Comparison of ENCODE assay signal across 1 cellular context in the genomic region with DNA sequence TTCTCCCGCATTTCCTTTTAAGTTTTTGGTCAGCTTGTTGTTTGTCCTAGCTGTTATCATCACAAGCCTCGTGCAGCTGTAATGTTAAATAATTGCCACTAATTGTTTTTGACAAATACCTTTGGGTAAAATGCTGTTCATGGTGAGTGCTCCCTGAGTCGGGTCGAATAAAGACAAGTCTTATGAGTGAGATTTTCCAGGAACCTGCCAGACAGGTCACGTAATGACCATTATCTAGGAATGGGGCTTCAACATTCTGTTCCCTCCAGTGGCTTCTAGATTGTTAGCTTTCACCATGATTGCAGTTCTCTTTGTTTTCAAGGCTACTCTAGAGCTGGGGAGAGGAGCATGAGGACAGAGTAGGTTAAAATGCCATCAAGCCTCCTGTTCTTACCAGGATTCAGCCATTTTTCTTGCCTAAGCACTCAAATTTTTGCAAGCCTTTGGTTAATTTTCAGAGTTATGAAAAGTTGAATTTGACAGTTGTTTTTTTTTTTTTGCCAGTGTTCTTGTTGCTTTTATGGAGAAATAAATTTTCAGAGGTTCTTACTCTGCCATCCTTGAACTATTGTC.
TF ChIP-seq lines count a peak whose summit lies in the region.

No MANE protein-coding gene starts in this region.

TF ChIP-seq in GM23338, 12 proteins besides CTCF, POLR2A, EP300 and RAD21 (continued from another document):
- TF ChIP-seq, protein P1, sequence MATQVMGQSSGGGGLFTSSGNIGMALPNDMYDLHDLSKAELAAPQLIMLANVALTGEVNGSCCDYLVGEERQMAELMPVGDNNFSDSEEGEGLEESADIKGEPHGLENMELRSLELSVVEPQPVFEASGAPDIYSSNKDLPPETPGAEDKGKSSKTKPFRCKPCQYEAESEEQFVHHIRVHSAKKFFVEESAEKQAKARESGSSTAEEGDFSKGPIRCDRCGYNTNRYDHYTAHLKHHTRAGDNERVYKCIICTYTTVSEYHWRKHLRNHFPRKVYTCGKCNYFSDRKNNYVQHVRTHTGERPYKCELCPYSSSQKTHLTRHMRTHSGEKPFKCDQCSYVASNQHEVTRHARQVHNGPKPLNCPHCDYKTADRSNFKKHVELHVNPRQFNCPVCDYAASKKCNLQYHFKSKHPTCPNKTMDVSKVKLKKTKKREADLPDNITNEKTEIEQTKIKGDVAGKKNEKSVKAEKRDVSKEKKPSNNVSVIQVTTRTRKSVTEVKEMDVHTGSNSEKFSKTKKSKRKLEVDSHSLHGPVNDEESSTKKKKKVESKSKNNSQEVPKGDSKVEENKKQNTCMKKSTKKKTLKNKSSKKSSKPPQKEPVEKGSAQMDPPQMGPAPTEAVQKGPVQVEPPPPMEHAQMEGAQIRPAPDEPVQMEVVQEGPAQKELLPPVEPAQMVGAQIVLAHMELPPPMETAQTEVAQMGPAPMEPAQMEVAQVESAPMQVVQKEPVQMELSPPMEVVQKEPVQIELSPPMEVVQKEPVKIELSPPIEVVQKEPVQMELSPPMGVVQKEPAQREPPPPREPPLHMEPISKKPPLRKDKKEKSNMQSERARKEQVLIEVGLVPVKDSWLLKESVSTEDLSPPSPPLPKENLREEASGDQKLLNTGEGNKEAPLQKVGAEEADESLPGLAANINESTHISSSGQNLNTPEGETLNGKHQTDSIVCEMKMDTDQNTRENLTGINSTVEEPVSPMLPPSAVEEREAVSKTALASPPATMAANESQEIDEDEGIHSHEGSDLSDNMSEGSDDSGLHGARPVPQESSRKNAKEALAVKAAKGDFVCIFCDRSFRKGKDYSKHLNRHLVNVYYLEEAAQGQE (IDR thresholded peaks at IDR 0.05; ENCODE audit: unreplicated experiment), result no peak
- TF ChIP-seq ZNF114 (CRISPR knock-in tag; IDR thresholded peaks at IDR 0.05) (no peak), ZNF331 (CRISPR knock-in tag; IDR thresholded peaks at IDR 0.05; ENCODE audit: low read depth) (no peak), POLR2AphosphoS5 (IDR thresholded peaks at IDR 0.05; ENCODE audit: low read depth) (no peak), JUNB (IDR thresholded peaks at IDR 0.05; ENCODE audit: unreplicated experiment) (no peak), CREB1 (CRISPR knock-in tag; IDR thresholded peaks at IDR 0.05; ENCODE audit: low read depth) (no peak), EZH2 (IDR thresholded peaks at IDR 0.05; ENCODE audit: low read depth, unreplicated experiment) (no peak), STAT1 (IDR thresholded peaks at IDR 0.05; ENCODE audit: unreplicated experiment) (no peak), EZH2phosphoT487 (IDR thresholded peaks at IDR 0.05; ENCODE audit: unreplicated experiment) (no peak)
- TF ChIP-seq, protein P2, sequence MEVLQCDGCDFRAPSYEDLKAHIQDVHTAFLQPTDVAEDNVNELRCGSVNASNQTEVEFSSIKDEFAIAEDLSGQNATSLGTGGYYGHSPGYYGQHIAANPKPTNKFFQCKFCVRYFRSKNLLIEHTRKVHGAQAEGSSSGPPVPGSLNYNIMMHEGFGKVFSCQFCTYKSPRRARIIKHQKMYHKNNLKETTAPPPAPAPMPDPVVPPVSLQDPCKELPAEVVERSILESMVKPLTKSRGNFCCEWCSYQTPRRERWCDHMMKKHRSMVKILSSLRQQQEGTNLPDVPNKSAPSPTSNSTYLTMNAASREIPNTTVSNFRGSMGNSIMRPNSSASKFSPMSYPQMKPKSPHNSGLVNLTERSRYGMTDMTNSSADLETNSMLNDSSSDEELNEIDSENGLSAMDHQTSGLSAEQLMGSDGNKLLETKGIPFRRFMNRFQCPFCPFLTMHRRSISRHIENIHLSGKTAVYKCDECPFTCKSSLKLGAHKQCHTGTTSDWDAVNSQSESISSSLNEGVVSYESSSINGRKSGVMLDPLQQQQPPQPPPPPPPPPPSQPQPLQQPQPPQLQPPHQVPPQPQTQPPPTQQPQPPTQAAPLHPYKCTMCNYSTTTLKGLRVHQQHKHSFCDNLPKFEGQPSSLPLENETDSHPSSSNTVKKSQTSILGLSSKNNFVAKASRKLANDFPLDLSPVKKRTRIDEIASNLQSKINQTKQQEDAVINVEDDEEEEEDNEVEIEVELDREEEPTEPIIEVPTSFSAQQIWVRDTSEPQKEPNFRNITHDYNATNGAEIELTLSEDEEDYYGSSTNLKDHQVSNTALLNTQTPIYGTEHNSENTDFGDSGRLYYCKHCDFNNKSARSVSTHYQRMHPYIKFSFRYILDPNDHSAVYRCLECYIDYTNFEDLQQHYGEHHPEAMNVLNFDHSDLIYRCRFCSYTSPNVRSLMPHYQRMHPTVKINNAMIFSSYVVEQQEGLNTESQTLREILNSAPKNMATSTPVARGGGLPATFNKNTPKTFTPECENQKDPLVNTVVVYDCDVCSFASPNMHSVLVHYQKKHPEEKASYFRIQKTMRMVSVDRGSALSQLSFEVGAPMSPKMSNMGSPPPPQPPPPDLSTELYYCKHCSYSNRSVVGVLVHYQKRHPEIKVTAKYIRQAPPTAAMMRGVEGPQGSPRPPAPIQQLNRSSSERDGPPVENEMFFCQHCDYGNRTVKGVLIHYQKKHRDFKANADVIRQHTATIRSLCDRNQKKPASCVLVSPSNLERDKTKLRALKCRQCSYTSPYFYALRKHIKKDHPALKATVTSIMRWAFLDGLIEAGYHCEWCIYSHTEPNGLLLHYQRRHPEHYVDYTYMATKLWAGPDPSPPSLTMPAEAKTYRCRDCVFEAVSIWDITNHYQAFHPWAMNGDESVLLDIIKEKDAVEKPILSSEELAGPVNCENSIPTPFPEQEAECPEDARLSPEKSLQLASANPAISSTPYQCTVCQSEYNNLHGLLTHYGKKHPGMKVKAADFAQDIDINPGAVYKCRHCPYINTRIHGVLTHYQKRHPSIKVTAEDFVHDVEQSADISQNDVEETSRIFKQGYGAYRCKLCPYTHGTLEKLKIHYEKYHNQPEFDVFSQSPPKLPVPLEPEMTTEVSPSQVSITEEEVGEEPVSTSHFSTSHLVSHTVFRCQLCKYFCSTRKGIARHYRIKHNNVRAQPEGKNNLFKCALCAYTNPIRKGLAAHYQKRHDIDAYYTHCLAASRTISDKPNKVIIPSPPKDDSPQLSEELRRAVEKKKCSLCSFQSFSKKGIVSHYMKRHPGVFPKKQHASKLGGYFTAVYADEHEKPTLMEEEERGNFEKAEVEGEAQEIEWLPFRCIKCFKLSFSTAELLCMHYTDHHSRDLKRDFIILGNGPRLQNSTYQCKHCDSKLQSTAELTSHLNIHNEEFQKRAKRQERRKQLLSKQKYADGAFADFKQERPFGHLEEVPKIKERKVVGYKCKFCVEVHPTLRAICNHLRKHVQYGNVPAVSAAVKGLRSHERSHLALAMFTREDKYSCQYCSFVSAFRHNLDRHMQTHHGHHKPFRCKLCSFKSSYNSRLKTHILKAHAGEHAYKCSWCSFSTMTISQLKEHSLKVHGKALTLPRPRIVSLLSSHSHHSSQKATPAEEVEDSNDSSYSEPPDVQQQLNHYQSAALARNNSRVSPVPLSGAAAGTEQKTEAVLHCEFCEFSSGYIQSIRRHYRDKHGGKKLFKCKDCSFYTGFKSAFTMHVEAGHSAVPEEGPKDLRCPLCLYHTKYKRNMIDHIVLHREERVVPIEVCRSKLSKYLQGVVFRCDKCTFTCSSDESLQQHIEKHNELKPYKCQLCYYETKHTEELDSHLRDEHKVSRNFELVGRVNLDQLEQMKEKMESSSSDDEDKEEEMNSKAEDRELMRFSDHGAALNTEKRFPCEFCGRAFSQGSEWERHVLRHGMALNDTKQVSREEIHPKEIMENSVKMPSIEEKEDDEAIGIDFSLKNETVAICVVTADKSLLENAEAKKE (CRISPR knock-in tag; IDR thresholded peaks at IDR 0.05), result no peak
- TF ChIP-seq, protein P3, sequence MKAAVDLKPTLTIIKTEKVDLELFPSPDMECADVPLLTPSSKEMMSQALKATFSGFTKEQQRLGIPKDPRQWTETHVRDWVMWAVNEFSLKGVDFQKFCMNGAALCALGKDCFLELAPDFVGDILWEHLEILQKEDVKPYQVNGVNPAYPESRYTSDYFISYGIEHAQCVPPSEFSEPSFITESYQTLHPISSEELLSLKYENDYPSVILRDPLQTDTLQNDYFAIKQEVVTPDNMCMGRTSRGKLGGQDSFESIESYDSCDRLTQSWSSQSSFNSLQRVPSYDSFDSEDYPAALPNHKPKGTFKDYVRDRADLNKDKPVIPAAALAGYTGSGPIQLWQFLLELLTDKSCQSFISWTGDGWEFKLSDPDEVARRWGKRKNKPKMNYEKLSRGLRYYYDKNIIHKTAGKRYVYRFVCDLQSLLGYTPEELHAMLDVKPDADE (IDR thresholded peaks at IDR 0.05), result no peak
